ENCODE assay signal across 15 cellular contexts in genomic region chr15:81889480-81889871, GRCh38.
DNase-seq lines count a peak whose midpoint lies in the region; ATAC-seq and TF ChIP-seq lines count a peak whose summit lies in the region.
"Had no signal": no experiment of that assay in that cellular context is flagged by ENCODE, and none has a peak within 500 bp of the region (broad histone marks: within the 10 kb centered on the region; RNA-seq: fewer than 3 reads in every experiment).

No MANE protein-coding gene starts in this region.

- no peaks in the 10 kb centered on the region for H3K9me3 ChIP-seq in fibroblast of lung (ENCODE audit: control insufficient read depth, insufficient read depth, low read depth, low read length)
- H3K9me3 ChIP-seq: HAP-1 had no signal

- no peaks in the 10 kb centered on the region for H4K20me1 ChIP-seq in fibroblast of lung (ENCODE audit: control insufficient read depth, extremely low read depth, insufficient read depth, low read length)

- H3K27ac ChIP-seq in fibroblast of lung (ENCODE audit: insufficient read depth, low read length): no peak overlapping the region

- peaks cover 8% of the 10 kb centered on the region for H3K4me1 ChIP-seq in fibroblast of lung (ENCODE audit: control insufficient read depth, extremely low read depth, insufficient read depth, low read length)
- H3K4me1 ChIP-seq: HAP-1 had no signal

- H2AFZ ChIP-seq in fibroblast of lung (ENCODE audit: low read length): no peak overlapping the region

- H3K4me3 ChIP-seq in fibroblast of lung (replicated peaks in 1 of 4; ENCODE audit: control extremely low read depth in 1 of 4, insufficient read depth in 1 of 4, low read depth in 3 of 4, low read length in 4 of 4): no peak overlapping the region
- H3K4me3 ChIP-seq: HAP-1 had no signal

- H3K36me3 ChIP-seq in fibroblast of lung (ENCODE audit: control insufficient read depth, insufficient read depth, low read length): no peaks in the 10 kb centered on the region
- H3K36me3 ChIP-seq: HAP-1 had no signal

- TF ChIP-seq CTCF in fibroblast of lung (conservative IDR thresholded peaks at IDR 0.05 in 1 of 2, IDR thresholded peaks at IDR 0.05 in 1 of 2; ENCODE audit: low read depth in 1 of 2, low read length in 2 of 2): no peak

- H3K9ac ChIP-seq in fibroblast of lung (ENCODE audit: insufficient read depth, low read length): no peak overlapping the region

- ATAC-seq in sciatic nerve (peak; percentile 84), GM21737 (IDR thresholded peaks at IDR 0.05; ENCODE audit: unreplicated experiment) (no peak), GM18498 (IDR thresholded peaks at IDR 0.05; ENCODE audit: unreplicated experiment) (no peak)

- intact Hi-C loops in sciatic nerve (cut with DNase I): no loop called here
- intact Hi-C loops in posterior cingulate gyrus (cut with DNase I): no loop called here

- H3K27me3 ChIP-seq in fibroblast of lung (ENCODE audit: control insufficient read depth, insufficient read depth, low read length): no peaks in the 10 kb centered on the region

- DNase-seq in EH (ENCODE audit: low read depth) (peak; percentile 52), LHCN-M2 (ENCODE audit: low read depth) (peak; percentile 56), fibroblast of lung (ENCODE audit: low read depth in 2 of 2) (peak in 1 of 2 donors; percentile 58), sciatic nerve (ENCODE audit: low spot score) (no peak), posterior cingulate gyrus (no peak), NAMALWA (ENCODE audit: low spot score) (no peak)
- DNase-seq: DMS153, NCI-H1048, NCI-H146, NCI-H2171 treated with DMSO at 0.1 percent for 48 hours, OCI-M1, SHP77 treated with DMSO at 0.1 percent for 48 hours had no signal

- H3K79me2 ChIP-seq in fibroblast of lung (ENCODE audit: control insufficient read depth, insufficient read depth, low read length): no peaks in the 10 kb centered on the region

- H3K4me2 ChIP-seq in fibroblast of lung (ENCODE audit: extremely low read depth, insufficient read depth, low read length): peak overlapping the region; percentile 44

Comparison
In these comparisons a context has a peak if more than half of its experiments do, and no peak if none do; other contexts are left out.
1. DNase-seq: peak in EH (single experiment) and LHCN-M2 (single experiment); none in sciatic nerve (single experiment), posterior cingulate gyrus (0 of 10) and NAMALWA (single experiment).